ENCODE assay signal across 10 cellular contexts in genomic region chr11:128464878-128465277, GRCh38.
A peak's percentile ranks its signal among the peaks of the same experiment; 100 is the strongest.
DNase-seq lines count a peak whose midpoint lies in the region; ATAC-seq, FAIRE-seq and TF ChIP-seq lines count a peak whose summit lies in the region.
"Had no signal": no experiment of that assay in that cellular context is flagged by ENCODE, and none has a peak within 500 bp of the region (broad histone marks: within the 10 kb centered on the region; RNA-seq: fewer than 3 reads in every experiment).

No MANE protein-coding gene starts in this region.

- peaks cover 74% of the 10 kb centered on the region for H3K4me1 ChIP-seq in ACC112 (ENCODE audit: control insufficient read depth, insufficient read depth, low read length, unreplicated experiment)
- peaks cover 54% of the 10 kb centered on the region for H3K4me1 ChIP-seq in astrocyte (ENCODE audit: insufficient read depth, low read length)

- H3K9me3 Mint-ChIP-seq in astrocyte (ENCODE audit: unreplicated experiment) (no peaks in the 10 kb centered on the region), nephron (no peaks in the 10 kb centered on the region)

- H3K27me3 ChIP-seq in ACC112 (ENCODE audit: insufficient read depth, low read length) (no peaks in the 10 kb centered on the region), astrocyte (ENCODE audit: insufficient read depth, low read length) (no peaks in the 10 kb centered on the region), H7 (ENCODE audit: control insufficient read depth, insufficient read depth, low read length) (no peaks in the 10 kb centered on the region)
- H3K27me3 ChIP-seq: SJSA1 had no signal

- H3K36me3 ChIP-seq in ACC112 (ENCODE audit: insufficient read depth, low read length) (peaks cover 68% of the 10 kb centered on the region), astrocyte (ENCODE audit: insufficient read depth, low read length) (peaks cover 32% of the 10 kb centered on the region), H7 (replicated peaks; ENCODE audit: control insufficient read depth, insufficient read depth, low read length) (peaks cover 6% of the 10 kb centered on the region)

- peaks cover 61% of the 10 kb centered on the region for H3K4me1 Mint-ChIP-seq in astrocyte (ENCODE audit: low read depth, unreplicated experiment)
- peaks cover 36% of the 10 kb centered on the region for H3K4me1 Mint-ChIP-seq in nephron

- H3K27ac ChIP-seq in ACC112 (ENCODE audit: low read depth, low read length) (peak overlapping the region; percentile 99), astrocyte (ENCODE audit: low read depth, low read length) (peak overlapping the region; percentile 99)
- H3K27ac ChIP-seq: SJSA1 had no signal

- peak overlapping the region; percentile 78 for H3K9ac ChIP-seq in astrocyte (ENCODE audit: low read length)

- no peak for FAIRE-seq in astrocyte (lab: Jason Lieb, UNC)

- H3K27ac Mint-ChIP-seq in astrocyte (ENCODE audit: unreplicated experiment): peak overlapping the region; percentile 29
- peak overlapping the region; percentile 29 to 74 (median 73) for H3K27ac Mint-ChIP-seq in nephron

- H4K20me1 ChIP-seq in astrocyte (ENCODE audit: insufficient read depth, low read length): no peaks in the 10 kb centered on the region

- peak; percentile 8 to 41 for DNase-seq in Kasumi-1 (lab: John Stamatoyannopoulos, UW)
- no peak for DNase-seq in astrocyte (ENCODE audit: low read depth)
- no peak for DNase-seq in DMS153 treated with DMSO at 0.1 percent for 48 hours (lab: John Stamatoyannopoulos, UW; ENCODE audit: unreplicated experiment)
- no peak for DNase-seq in H7
- DNase-seq in effector CD8-positive, alpha-beta T cell (lab: John Stamatoyannopoulos, UW): no peak
- DNase-seq: NCI-H748 treated with DMSO at 0.1 percent for 48 hours had no signal

- H3K4me3 ChIP-seq in ACC112 (ENCODE audit: low read depth, low read length) (no peak overlapping the region), astrocyte (ENCODE audit: insufficient read depth, low read depth, low read length) (no peak overlapping the region), H7 (ENCODE audit: insufficient read depth, low read depth, low read length) (no peak overlapping the region)
- H3K4me3 ChIP-seq: SJSA1 had no signal

- H3K4me3 Mint-ChIP-seq in astrocyte (ENCODE audit: unreplicated experiment) (no peak overlapping the region), nephron (no peak overlapping the region)

- H2AFZ ChIP-seq in ACC112 (ENCODE audit: low read length, unreplicated experiment) (no peak overlapping the region), astrocyte (ENCODE audit: low read depth, low read length) (no peak overlapping the region)

- H3K79me2 ChIP-seq in ACC112 (ENCODE audit: control insufficient read depth, insufficient read depth, low read length, unreplicated experiment) (peaks cover 87% of the 10 kb centered on the region), astrocyte (ENCODE audit: insufficient read depth, low read length) (peaks cover 69% of the 10 kb centered on the region)

- H3K36me3 Mint-ChIP-seq in astrocyte (ENCODE audit: low read depth, unreplicated experiment) (peaks cover 33% of the 10 kb centered on the region), nephron (ENCODE audit: low read depth) (peaks cover 91% of the 10 kb centered on the region)

- ATAC-seq in HG02610 (IDR thresholded peaks at IDR 0.05; ENCODE audit: unreplicated experiment): no peak

- H3K9me3 ChIP-seq in astrocyte (ENCODE audit: insufficient read depth, low read depth, low read length): no peaks in the 10 kb centered on the region
- H3K9me3 ChIP-seq: SJSA1 had no signal

- H3K4me2 ChIP-seq in astrocyte (ENCODE audit: low read length): no peak overlapping the region

- TF ChIP-seq CTCF in astrocyte (IDR thresholded peaks at IDR 0.05; ENCODE audit: insufficient read depth, low read depth, low read length) (no peak), nephron (IDR thresholded peaks at IDR 0.05; ENCODE audit: unreplicated experiment in 3 of 3) (no peak)

- no peaks in the 10 kb centered on the region for H3K27me3 Mint-ChIP-seq in astrocyte (ENCODE audit: low read depth, unreplicated experiment)
- H3K27me3 Mint-ChIP-seq in nephron (ENCODE audit: low read depth): peaks cover 4% of the 10 kb centered on the region

Comparison
In these comparisons a context has a peak if more than half of its experiments do, and no peak if none do; other contexts are left out.
1. DNase-seq: peak in Kasumi-1 (2 of 2); none in astrocyte (single experiment), DMS153 treated with DMSO at 0.1 percent for 48 hours (single experiment), H7 (single experiment) and effector CD8-positive, alpha-beta T cell (single experiment).